In the genomic region with DNA sequence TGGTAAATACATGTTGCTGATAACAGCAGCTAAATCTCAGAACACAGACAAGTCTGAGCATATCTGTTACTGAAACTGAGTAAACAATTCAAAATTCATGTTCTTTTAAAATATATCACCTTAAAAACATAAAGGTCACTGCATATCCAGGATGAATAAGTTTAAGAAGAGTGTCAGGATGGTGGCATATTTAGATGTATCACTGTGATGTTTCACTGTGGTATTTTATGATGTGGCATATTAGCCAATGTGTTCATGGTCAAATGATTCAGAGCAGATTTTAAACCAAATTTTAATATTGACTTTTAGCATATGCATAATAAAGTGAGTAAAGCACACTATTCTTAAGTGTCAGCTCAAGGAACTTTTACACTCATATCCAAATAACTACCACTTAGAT, we compare ENCODE assay signal across 25 cellular contexts.
"Had no signal": no experiment of that assay in that cellular context is flagged by ENCODE, and none has a peak within 500 bp of the region (broad histone marks: within the 10 kb centered on the region; RNA-seq: fewer than 3 reads in every experiment).

No MANE protein-coding gene starts in this region.

- H3K4me1 Mint-ChIP-seq: activated CD4-positive, alpha-beta memory T cell treated with anti-CD3 and anti-CD28 coated beads, Interleukin-2, amount 10 ng/mL, durations not matched to agents 7 days and 5 days; activated CD4-positive, alpha-beta T cell treated with anti-CD3 and anti-CD28 coated beads, Interleukin-2, amount 10 ng/mL, durations not matched to agents 24 days and 14 days; memory B cell; nephron progenitor cell; T-helper 17 cell had no signal

- H3K27ac ChIP-seq: gastrocnemius medialis, upper lobe of left lung had no signal

- DNase-seq: activated CD4-positive, alpha-beta memory T cell treated with anti-CD3 and anti-CD28 coated beads, Interleukin-2, amount 10 ng/mL, durations not matched to agents 7 days and 5 days; activated CD4-positive, alpha-beta T cell treated with anti-CD3 and anti-CD28 coated beads, Interleukin-2, amount 10 ng/mL, durations not matched to agents 24 days and 14 days; activated effector memory CD4-positive, alpha-beta T cell treated with Interleukin-2 at 50 U/mL for 16 hours; activated naive CD4-positive, alpha-beta T cell treated with anti-CD3 and anti-CD28 coated beads for 36 hours; activated T-cell treated with anti-CD3 and anti-CD28 coated beads, Interleukin-2, amount 50 U/mL, for 72 hours; anterior cingulate cortex; body of pancreas; caudate nucleus; dermis blood vessel endothelial cell; effector CD8-positive, alpha-beta T cell; gastrocnemius medialis; head of caudate nucleus; islet precursor cell; left cardiac atrium; nephron progenitor cell; nucleus accumbens; stimulated activated CD4-positive, alpha-beta T cell treated with anti-CD3 and anti-CD28 coated beads, Interleukin-2, amount 100 ng/mL, for 48 hours; stimulated activated CD8-positive, alpha-beta memory T cell treated with anti-CD3 and anti-CD28 coated beads, Interleukin-4, amount 100 ng/mL, for 48 hours; stimulated activated naive CD4-positive, alpha-beta T cell treated with Interleukin-2 at 50 U/mL for 16 hours; SW 1271; T-helper 17 cell; upper lobe of left lung had no signal

- H3K36me3 Mint-ChIP-seq: memory B cell had no signal

- H3K4me1 ChIP-seq: gastrocnemius medialis, upper lobe of left lung had no signal

- H3K4me3 Mint-ChIP-seq: activated CD4-positive, alpha-beta memory T cell treated with anti-CD3 and anti-CD28 coated beads, Interleukin-2, amount 10 ng/mL, durations not matched to agents 7 days and 5 days; activated CD4-positive, alpha-beta T cell treated with anti-CD3 and anti-CD28 coated beads, Interleukin-2, amount 10 ng/mL, durations not matched to agents 24 days and 14 days; activated naive CD4-positive, alpha-beta T cell treated with anti-CD3 and anti-CD28 coated beads for 36 hours; activated T-cell treated with anti-CD3 and anti-CD28 coated beads, Interleukin-2, amount 50 U/mL, for 72 hours; memory B cell; nephron progenitor cell; T-helper 17 cell had no signal

- H3K4me3 ChIP-seq: body of pancreas, gastrocnemius medialis, upper lobe of left lung had no signal

- ATAC-seq: activated T-cell treated with anti-CD3 and anti-CD28 coated beads, Interleukin-2, amount 50 U/mL, for 72 hours; body of pancreas; esophagus mucosa; gastrocnemius medialis; left cardiac atrium; sciatic nerve; T-helper 17 cell had no signal

- H3K9me3 Mint-ChIP-seq: activated CD4-positive, alpha-beta memory T cell treated with anti-CD3 and anti-CD28 coated beads, Interleukin-2, amount 10 ng/mL, durations not matched to agents 7 days and 5 days; activated CD4-positive, alpha-beta T cell treated with anti-CD3 and anti-CD28 coated beads, Interleukin-2, amount 10 ng/mL, durations not matched to agents 24 days and 14 days; activated naive CD4-positive, alpha-beta T cell treated with anti-CD3 and anti-CD28 coated beads for 36 hours; activated T-cell treated with anti-CD3 and anti-CD28 coated beads, Interleukin-2, amount 50 U/mL, for 72 hours; memory B cell; nephron progenitor cell had no signal

- H3K27me3 Mint-ChIP-seq: activated CD4-positive, alpha-beta memory T cell treated with anti-CD3 and anti-CD28 coated beads, Interleukin-2, amount 10 ng/mL, durations not matched to agents 7 days and 5 days; activated CD4-positive, alpha-beta T cell treated with anti-CD3 and anti-CD28 coated beads, Interleukin-2, amount 10 ng/mL, durations not matched to agents 24 days and 14 days; memory B cell; T-helper 17 cell had no signal

- H3K27ac Mint-ChIP-seq: activated CD4-positive, alpha-beta memory T cell treated with anti-CD3 and anti-CD28 coated beads, Interleukin-2, amount 10 ng/mL, durations not matched to agents 7 days and 5 days; activated CD4-positive, alpha-beta T cell treated with anti-CD3 and anti-CD28 coated beads, Interleukin-2, amount 10 ng/mL, durations not matched to agents 24 days and 14 days; activated naive CD4-positive, alpha-beta T cell treated with anti-CD3 and anti-CD28 coated beads for 36 hours; activated T-cell treated with anti-CD3 and anti-CD28 coated beads, Interleukin-2, amount 50 U/mL, for 72 hours; memory B cell; nephron progenitor cell; T-helper 17 cell had no signal

- H3K9me3 ChIP-seq: body of pancreas, gastrocnemius medialis, upper lobe of left lung had no signal

- H3K36me3 ChIP-seq: gastrocnemius medialis, upper lobe of left lung had no signal

- H3K27me3 ChIP-seq: body of pancreas, gastrocnemius medialis, upper lobe of left lung had no signal
